ENCODE assay signal across 8 cellular contexts in genomic region chr10:75294518-75294865, GRCh38.
DNase-seq lines count a peak whose midpoint lies in the region; ATAC-seq lines count a peak whose summit lies in the region.

No MANE protein-coding gene starts in this region.

- H3K36me3 Mint-ChIP-seq in T-helper 1 cell treated with Interleukin-12 subunit alpha and Interleukin-12 subunit beta and Interleukin-4 antibody, amounts not matched to agents 30 μg/mL and 1 μg/mL, for 36 hours (ENCODE audit: low read depth), result no peaks in the 10 kb centered on the region
- no peaks in the 10 kb centered on the region for H3K36me3 Mint-ChIP-seq in activated naive CD4-positive, alpha-beta T cell treated with anti-CD3 and anti-CD28 coated beads, Interleukin-2, amount 50 U/mL, for 24 hours

- H3K4me3 Mint-ChIP-seq in T-helper 1 cell treated with Interleukin-12 subunit alpha and Interleukin-12 subunit beta and Interleukin-4 antibody, amounts not matched to agents 30 μg/mL and 1 μg/mL, for 36 hours, result peak overlapping the region; percentile 68
- H3K4me3 Mint-ChIP-seq in activated naive CD4-positive, alpha-beta T cell treated with anti-CD3 and anti-CD28 coated beads, Interleukin-2, amount 50 U/mL, for 24 hours, result peak overlapping the region; percentile 85
- peak overlapping the region in 1 of 2 donors; percentile 74 for H3K4me3 Mint-ChIP-seq in stimulated activated naive CD8-positive, alpha-beta T cell treated with anti-CD3 and anti-CD28 coated beads, Interleukin-15, amount 100 ng/mL, for 72 hours

- H3K9me3 Mint-ChIP-seq in T-helper 1 cell treated with Interleukin-12 subunit alpha and Interleukin-12 subunit beta and Interleukin-4 antibody, amounts not matched to agents 30 μg/mL and 1 μg/mL, for 36 hours, result no peaks in the 10 kb centered on the region
- peaks cover 9% of the 10 kb centered on the region for H3K9me3 Mint-ChIP-seq in activated naive CD4-positive, alpha-beta T cell treated with anti-CD3 and anti-CD28 coated beads, Interleukin-2, amount 50 U/mL, for 24 hours
- peaks cover 7 to 12% of the 10 kb centered on the region in 2 donors for H3K9me3 Mint-ChIP-seq in stimulated activated naive CD8-positive, alpha-beta T cell treated with anti-CD3 and anti-CD28 coated beads, Interleukin-15, amount 100 ng/mL, for 72 hours

- peaks cover 1% of the 10 kb centered on the region for H3K4me1 Mint-ChIP-seq in T-helper 1 cell treated with Interleukin-12 subunit alpha and Interleukin-12 subunit beta and Interleukin-4 antibody, amounts not matched to agents 30 μg/mL and 1 μg/mL, for 36 hours (ENCODE audit: low read depth)
- H3K4me1 Mint-ChIP-seq in activated naive CD4-positive, alpha-beta T cell treated with anti-CD3 and anti-CD28 coated beads, Interleukin-2, amount 50 U/mL, for 24 hours, result peaks cover 4% of the 10 kb centered on the region
- H3K4me1 Mint-ChIP-seq in stimulated activated naive CD8-positive, alpha-beta T cell treated with anti-CD3 and anti-CD28 coated beads, Interleukin-15, amount 100 ng/mL, for 72 hours, result no peaks in the 10 kb centered on the region

- peaks cover 16% of the 10 kb centered on the region for H3K27me3 Mint-ChIP-seq in T-helper 1 cell treated with Interleukin-12 subunit alpha and Interleukin-12 subunit beta and Interleukin-4 antibody, amounts not matched to agents 30 μg/mL and 1 μg/mL, for 36 hours (ENCODE audit: low read depth)
- peaks cover 7% of the 10 kb centered on the region for H3K27me3 Mint-ChIP-seq in activated naive CD4-positive, alpha-beta T cell treated with anti-CD3 and anti-CD28 coated beads, Interleukin-2, amount 50 U/mL, for 24 hours
- H3K27me3 Mint-ChIP-seq in stimulated activated naive CD8-positive, alpha-beta T cell treated with anti-CD3 and anti-CD28 coated beads, Interleukin-15, amount 100 ng/mL, for 72 hours, result peaks cover 16% of the 10 kb centered on the region

- H3K9me3 ChIP-seq in iPS-18c (ENCODE audit: control insufficient read depth, insufficient read depth, low read length), result no peaks in the 10 kb centered on the region

- peak; percentile 19 for ATAC-seq in stimulated activated naive CD8-positive, alpha-beta T cell treated with anti-CD3 and anti-CD28 coated beads, Interleukin-15, amount 100 ng/mL, for 72 hours
- ATAC-seq in HG03280 (IDR thresholded peaks at IDR 0.05; ENCODE audit: unreplicated experiment), result no peak
- ATAC-seq in GM21423 (IDR thresholded peaks at IDR 0.05; ENCODE audit: unreplicated experiment), result no peak

- no peak overlapping the region for H3K27ac Mint-ChIP-seq in T-helper 1 cell treated with Interleukin-12 subunit alpha and Interleukin-12 subunit beta and Interleukin-4 antibody, amounts not matched to agents 30 μg/mL and 1 μg/mL, for 36 hours
- H3K27ac Mint-ChIP-seq in activated naive CD4-positive, alpha-beta T cell treated with anti-CD3 and anti-CD28 coated beads, Interleukin-2, amount 50 U/mL, for 24 hours, result no peak overlapping the region
- peak overlapping the region in 1 of 2 donors; percentile 55 for H3K27ac Mint-ChIP-seq in stimulated activated naive CD8-positive, alpha-beta T cell treated with anti-CD3 and anti-CD28 coated beads, Interleukin-15, amount 100 ng/mL, for 72 hours

- peak overlapping the region; percentile 53 for H3K4me3 ChIP-seq in iPS-18c (ENCODE audit: insufficient read depth, low read depth, low read length)

- DNase-seq in T-helper 1 cell (no peak), HuH-7.5 (ENCODE audit: low spot score) (no peak)
- DNase-seq in stimulated activated naive CD8-positive, alpha-beta T cell treated with anti-CD3 and anti-CD28 coated beads, Interleukin-15, amount 100 ng/mL, for 72 hours, result peak in 1 of 2 donors; percentile 2
